Comparison of ENCODE assay signal across 17 cellular contexts in genomic region chr10:131233611-131234258, GRCh38.
"Had no signal": no experiment of that assay in that cellular context is flagged by ENCODE, and none has a peak within 500 bp of the region (broad histone marks: within the 10 kb centered on the region; RNA-seq: fewer than 3 reads in every experiment).

No MANE protein-coding gene starts in this region.

- H3K4me2 ChIP-seq: smooth muscle cell had no signal

- H3K27me3 ChIP-seq: adrenal gland, ascending aorta, brain microvascular endothelial cell, transverse colon had no signal

- H3K27ac ChIP-seq: adrenal gland, ascending aorta, brain microvascular endothelial cell, heart right ventricle, lower lobe of right lung, sigmoid colon, transverse colon had no signal

- H3K9me3 ChIP-seq: adrenal gland, ascending aorta, lower lobe of right lung, sigmoid colon, transverse colon had no signal

- DNase-seq: activated CD4-positive, alpha-beta memory T cell treated with anti-CD3 and anti-CD28 coated beads for 36 hours; activated CD4-positive, alpha-beta T cell treated with anti-CD3 and anti-CD28 coated beads for 48 hours; activated gamma-delta T cell; adrenal gland; brain microvascular endothelial cell; caudate nucleus; effector CD4-positive, alpha-beta T cell; erythroblast; foreskin fibroblast; heart right ventricle; naive B cell; sigmoid colon; stimulated activated CD4-positive, alpha-beta T cell treated with anti-CD3 and anti-CD28 coated beads, Interleukin-15, amount 100 ng/mL, for 24 hours; transverse colon had no signal

- H3K4me1 ChIP-seq: adrenal gland, ascending aorta, heart right ventricle, lower lobe of right lung, sigmoid colon, transverse colon had no signal

- H3K4me3 ChIP-seq: adrenal gland, ascending aorta, heart right ventricle, lower lobe of right lung, sigmoid colon, smooth muscle cell, transverse colon had no signal

- H3K36me3 ChIP-seq: adrenal gland, ascending aorta, brain microvascular endothelial cell, heart right ventricle, lower lobe of right lung, sigmoid colon, transverse colon had no signal
